1 cellular context compared by ENCODE assay signal in the genomic region with DNA sequence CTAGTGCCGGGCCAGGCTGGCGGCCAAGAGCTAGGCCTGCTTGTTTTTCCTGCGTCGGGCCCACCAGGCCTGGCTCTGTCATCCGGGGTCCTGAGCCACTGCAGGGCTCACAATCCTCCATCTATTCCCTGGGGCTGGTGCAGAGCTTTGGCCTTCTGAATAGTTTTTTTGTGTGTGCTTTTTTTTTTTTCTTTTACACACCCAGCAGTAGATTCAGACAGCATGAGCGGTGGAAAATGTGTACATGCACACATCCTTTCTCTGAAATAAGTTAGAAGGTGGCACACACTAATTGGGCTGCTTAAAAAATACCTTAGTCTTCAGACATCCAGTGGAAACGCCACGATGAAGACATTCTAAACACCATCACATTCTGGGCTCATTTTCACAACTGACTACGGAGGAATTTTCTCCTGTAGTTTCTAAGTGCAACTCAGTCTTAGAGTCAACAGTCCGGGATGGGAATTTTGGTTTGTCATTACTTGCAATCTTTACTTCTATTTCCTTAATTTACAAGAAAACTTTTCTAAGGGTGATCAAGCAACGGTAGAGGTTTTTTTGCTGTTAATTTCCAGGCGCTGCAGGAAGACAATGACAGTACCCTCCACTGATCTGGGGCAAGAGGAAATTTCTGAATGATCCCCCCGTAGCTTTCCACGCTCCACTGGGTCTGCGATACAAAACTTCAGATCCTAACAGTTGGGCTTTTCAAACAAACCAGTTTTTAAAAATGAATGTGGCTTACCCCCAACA.
A peak's percentile ranks its signal among the peaks of the same experiment; 100 is the strongest.
TF ChIP-seq lines count a peak whose summit lies in the region.

No MANE protein-coding gene starts in this region.

TF ChIP-seq in HepG2, 621 proteins besides CTCF, POLR2A, EP300 and RAD21 (continued from another document and continues in another):
- TF ChIP-seq, protein P1, sequence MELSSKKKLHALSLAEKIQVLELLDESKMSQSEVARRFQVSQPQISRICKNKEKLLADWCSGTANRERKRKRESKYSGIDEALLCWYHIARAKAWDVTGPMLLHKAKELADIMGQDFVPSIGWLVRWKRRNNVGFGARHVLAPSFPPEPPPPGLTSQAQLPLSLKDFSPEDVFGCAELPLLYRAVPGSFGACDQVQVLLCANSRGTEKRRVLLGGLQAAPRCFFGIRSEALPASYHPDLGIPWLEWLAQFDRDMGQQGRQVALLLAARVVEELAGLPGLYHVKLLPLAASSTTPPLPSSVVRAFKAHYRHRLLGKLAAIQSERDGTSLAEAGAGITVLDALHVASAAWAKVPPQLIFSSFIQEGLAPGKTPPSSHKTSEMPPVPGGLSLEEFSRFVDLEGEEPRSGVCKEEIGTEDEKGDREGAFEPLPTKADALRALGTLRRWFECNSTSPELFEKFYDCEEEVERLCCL (CRISPR knock-in tag; IDR thresholded peaks at IDR 0.05; ENCODE audit: borderline replicate concordance): no peak
- TF ChIP-seq ZMYM3 (CRISPR knock-in tag; IDR thresholded peaks at IDR 0.05) (no peak), TGIF2 (CRISPR knock-in tag; IDR thresholded peaks at IDR 0.05) (peak; percentile 49; the same call in 1 of the 2 replicates), ZSCAN12 (CRISPR knock-in tag; IDR thresholded peaks at IDR 0.05) (no peak), JUN (CRISPR knock-in tag; IDR thresholded peaks at IDR 0.05) (no peak), MNT (IDR thresholded peaks at IDR 0.05) (no peak), KLF9 (CRISPR knock-in tag; IDR thresholded peaks at IDR 0.05; ENCODE audit: low read depth) (no peak), ZNF138 (CRISPR knock-in tag; IDR thresholded peaks at IDR 0.05; ENCODE audit: low read depth) (0 out of 2 replicates have a peak, but pooled peaks have one; percentile 83), YY1 (IDR thresholded peaks at IDR 0.05; ENCODE audit: insufficient read depth, insufficient replicate concordance, low read depth, low read length) (peak; percentile 15), CCDC6 (CRISPR knock-in tag; IDR thresholded peaks at IDR 0.05) (no peak), ZNF124 (CRISPR knock-in tag; IDR thresholded peaks at IDR 0.05) (no peak), ZNF503 (CRISPR knock-in tag; IDR thresholded peaks at IDR 0.05) (0 out of 2 replicates have a peak, but pooled peaks have one; percentile 14), ZNF501 (CRISPR knock-in tag; IDR thresholded peaks at IDR 0.05) (0 out of 2 replicates have a peak, but pooled peaks have one; percentile 58), MEIS2 (CRISPR knock-in tag; IDR thresholded peaks at IDR 0.05) (0 out of 2 replicates have a peak, but pooled peaks have one; percentile 52), POLR2AphosphoS2 (IDR thresholded peaks at IDR 0.05; ENCODE audit: low read depth, low read length) (no peak), CHCHD3 (CRISPR knock-in tag; IDR thresholded peaks at IDR 0.05) (no peak), STAT5B (CRISPR knock-in tag; IDR thresholded peaks at IDR 0.05) (no peak), ZNF33A (CRISPR knock-in tag; IDR thresholded peaks at IDR 0.05; ENCODE audit: borderline replicate concordance) (peak; percentile 91; the same call in 1 of the 2 replicates), SAFB2 (CRISPR knock-in tag; IDR thresholded peaks at IDR 0.05; ENCODE audit: borderline replicate concordance, low read depth) (no peak), GFI1 (CRISPR knock-in tag; IDR thresholded peaks at IDR 0.05; ENCODE audit: borderline replicate concordance) (no peak), ZBTB42 (CRISPR knock-in tag; IDR thresholded peaks at IDR 0.05) (0 out of 2 replicates have a peak, but pooled peaks have one; percentile 25), ZSCAN20 (CRISPR knock-in tag; IDR thresholded peaks at IDR 0.05; ENCODE audit: borderline replicate concordance) (no peak), ZNF484 (CRISPR knock-in tag; IDR thresholded peaks at IDR 0.05; ENCODE audit: borderline replicate concordance, low read depth) (no peak), THYN1 (CRISPR knock-in tag; IDR thresholded peaks at IDR 0.05; ENCODE audit: borderline replicate concordance, low read depth) (no peak), KMT2A (CRISPR knock-in tag; IDR thresholded peaks at IDR 0.05) (no peak), ZNF333 (CRISPR knock-in tag; IDR thresholded peaks at IDR 0.05; ENCODE audit: borderline replicate concordance) (no peak), ZNF235 (CRISPR knock-in tag; IDR thresholded peaks at IDR 0.05; ENCODE audit: borderline replicate concordance) (0 out of 2 replicates have a peak, but pooled peaks have one; percentile 17), ZNF343 (CRISPR knock-in tag; IDR thresholded peaks at IDR 0.05) (no peak), ZSCAN29 (CRISPR knock-in tag; conservative IDR thresholded peaks at IDR 0.05) (no peak), ZFX (CRISPR knock-in tag; IDR thresholded peaks at IDR 0.05; ENCODE audit: low read depth) (no peak; the same call in 1 of the 2 replicates), NFATC3 (CRISPR knock-in tag; IDR thresholded peaks at IDR 0.05) (peak; percentile 89; the same call in 1 of the 2 replicates), RBM22 (optimal IDR thresholded peaks at IDR 0.05; ENCODE audit: low read length) (no peak), ZFY (CRISPR knock-in tag; IDR thresholded peaks at IDR 0.05) (0 out of 2 replicates have a peak, but pooled peaks have one; percentile 93), SP1 (IDR thresholded peaks at IDR 0.05) (no peak), SP1 (CRISPR knock-in tag; IDR thresholded peaks at IDR 0.05) (no peak), MEIS1 (CRISPR knock-in tag; IDR thresholded peaks at IDR 0.05; ENCODE audit: borderline replicate concordance) (no peak), ASH2L (IDR thresholded peaks at IDR 0.05; ENCODE audit: insufficient read length, low read depth, low read length) (peak; percentile 17), ZNF777 (CRISPR knock-in tag; IDR thresholded peaks at IDR 0.05) (0 out of 2 replicates have a peak, but pooled peaks have one; percentile 3), ZNF780A (CRISPR knock-in tag; IDR thresholded peaks at IDR 0.05) (no peak), ZC3H13 (CRISPR knock-in tag; IDR thresholded peaks at IDR 0.05) (no peak)
- TF ChIP-seq, protein P2, sequence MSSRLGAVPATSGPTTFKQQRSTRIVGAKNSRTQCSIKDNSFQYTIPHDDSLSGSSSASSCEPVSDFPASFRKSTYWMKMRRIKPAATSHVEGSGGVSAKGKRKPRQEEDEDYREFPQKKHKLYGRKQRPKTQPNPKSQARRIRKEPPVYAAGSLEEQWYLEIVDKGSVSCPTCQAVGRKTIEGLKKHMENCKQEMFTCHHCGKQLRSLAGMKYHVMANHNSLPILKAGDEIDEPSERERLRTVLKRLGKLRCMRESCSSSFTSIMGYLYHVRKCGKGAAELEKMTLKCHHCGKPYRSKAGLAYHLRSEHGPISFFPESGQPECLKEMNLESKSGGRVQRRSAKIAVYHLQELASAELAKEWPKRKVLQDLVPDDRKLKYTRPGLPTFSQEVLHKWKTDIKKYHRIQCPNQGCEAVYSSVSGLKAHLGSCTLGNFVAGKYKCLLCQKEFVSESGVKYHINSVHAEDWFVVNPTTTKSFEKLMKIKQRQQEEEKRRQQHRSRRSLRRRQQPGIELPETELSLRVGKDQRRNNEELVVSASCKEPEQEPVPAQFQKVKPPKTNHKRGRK (CRISPR knock-in tag; IDR thresholded peaks at IDR 0.05): no peak
- TF ChIP-seq, protein P3, sequence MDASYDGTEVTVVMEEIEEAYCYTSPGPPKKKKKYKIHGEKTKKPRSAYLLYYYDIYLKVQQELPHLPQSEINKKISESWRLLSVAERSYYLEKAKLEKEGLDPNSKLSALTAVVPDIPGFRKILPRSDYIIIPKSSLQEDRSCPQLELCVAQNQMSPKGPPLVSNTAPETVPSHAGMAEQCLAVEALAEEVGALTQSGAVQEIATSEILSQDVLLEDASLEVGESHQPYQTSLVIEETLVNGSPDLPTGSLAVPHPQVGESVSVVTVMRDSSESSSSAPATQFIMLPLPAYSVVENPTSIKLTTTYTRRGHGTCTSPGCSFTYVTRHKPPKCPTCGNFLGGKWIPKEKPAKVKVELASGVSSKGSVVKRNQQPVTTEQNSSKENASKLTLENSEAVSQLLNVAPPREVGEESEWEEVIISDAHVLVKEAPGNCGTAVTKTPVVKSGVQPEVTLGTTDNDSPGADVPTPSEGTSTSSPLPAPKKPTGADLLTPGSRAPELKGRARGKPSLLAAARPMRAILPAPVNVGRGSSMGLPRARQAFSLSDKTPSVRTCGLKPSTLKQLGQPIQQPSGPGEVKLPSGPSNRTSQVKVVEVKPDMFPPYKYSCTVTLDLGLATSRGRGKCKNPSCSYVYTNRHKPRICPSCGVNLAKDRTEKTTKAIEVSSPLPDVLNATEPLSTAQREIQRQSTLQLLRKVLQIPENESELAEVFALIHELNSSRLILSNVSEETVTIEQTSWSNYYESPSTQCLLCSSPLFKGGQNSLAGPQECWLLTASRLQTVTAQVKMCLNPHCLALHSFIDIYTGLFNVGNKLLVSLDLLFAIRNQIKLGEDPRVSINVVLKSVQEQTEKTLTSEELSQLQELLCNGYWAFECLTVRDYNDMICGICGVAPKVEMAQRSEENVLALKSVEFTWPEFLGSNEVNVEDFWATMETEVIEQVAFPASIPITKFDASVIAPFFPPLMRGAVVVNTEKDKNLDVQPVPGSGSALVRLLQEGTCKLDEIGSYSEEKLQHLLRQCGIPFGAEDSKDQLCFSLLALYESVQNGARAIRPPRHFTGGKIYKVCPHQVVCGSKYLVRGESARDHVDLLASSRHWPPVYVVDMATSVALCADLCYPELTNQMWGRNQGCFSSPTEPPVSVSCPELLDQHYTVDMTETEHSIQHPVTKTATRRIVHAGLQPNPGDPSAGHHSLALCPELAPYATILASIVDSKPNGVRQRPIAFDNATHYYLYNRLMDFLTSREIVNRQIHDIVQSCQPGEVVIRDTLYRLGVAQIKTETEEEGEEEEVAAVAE (CRISPR knock-in tag; IDR thresholded peaks at IDR 0.05; ENCODE audit: borderline replicate concordance): no peak
- TF ChIP-seq, protein P4, sequence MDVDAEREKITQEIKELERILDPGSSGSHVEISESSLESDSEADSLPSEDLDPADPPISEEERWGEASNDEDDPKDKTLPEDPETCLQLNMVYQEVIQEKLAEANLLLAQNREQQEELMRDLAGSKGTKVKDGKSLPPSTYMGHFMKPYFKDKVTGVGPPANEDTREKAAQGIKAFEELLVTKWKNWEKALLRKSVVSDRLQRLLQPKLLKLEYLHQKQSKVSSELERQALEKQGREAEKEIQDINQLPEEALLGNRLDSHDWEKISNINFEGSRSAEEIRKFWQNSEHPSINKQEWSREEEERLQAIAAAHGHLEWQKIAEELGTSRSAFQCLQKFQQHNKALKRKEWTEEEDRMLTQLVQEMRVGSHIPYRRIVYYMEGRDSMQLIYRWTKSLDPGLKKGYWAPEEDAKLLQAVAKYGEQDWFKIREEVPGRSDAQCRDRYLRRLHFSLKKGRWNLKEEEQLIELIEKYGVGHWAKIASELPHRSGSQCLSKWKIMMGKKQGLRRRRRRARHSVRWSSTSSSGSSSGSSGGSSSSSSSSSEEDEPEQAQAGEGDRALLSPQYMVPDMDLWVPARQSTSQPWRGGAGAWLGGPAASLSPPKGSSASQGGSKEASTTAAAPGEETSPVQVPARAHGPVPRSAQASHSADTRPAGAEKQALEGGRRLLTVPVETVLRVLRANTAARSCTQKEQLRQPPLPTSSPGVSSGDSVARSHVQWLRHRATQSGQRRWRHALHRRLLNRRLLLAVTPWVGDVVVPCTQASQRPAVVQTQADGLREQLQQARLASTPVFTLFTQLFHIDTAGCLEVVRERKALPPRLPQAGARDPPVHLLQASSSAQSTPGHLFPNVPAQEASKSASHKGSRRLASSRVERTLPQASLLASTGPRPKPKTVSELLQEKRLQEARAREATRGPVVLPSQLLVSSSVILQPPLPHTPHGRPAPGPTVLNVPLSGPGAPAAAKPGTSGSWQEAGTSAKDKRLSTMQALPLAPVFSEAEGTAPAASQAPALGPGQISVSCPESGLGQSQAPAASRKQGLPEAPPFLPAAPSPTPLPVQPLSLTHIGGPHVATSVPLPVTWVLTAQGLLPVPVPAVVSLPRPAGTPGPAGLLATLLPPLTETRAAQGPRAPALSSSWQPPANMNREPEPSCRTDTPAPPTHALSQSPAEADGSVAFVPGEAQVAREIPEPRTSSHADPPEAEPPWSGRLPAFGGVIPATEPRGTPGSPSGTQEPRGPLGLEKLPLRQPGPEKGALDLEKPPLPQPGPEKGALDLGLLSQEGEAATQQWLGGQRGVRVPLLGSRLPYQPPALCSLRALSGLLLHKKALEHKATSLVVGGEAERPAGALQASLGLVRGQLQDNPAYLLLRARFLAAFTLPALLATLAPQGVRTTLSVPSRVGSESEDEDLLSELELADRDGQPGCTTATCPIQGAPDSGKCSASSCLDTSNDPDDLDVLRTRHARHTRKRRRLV (CRISPR knock-in tag; IDR thresholded peaks at IDR 0.05): no peak
